ENCODE assay signal across 11 cellular contexts in the genomic region with DNA sequence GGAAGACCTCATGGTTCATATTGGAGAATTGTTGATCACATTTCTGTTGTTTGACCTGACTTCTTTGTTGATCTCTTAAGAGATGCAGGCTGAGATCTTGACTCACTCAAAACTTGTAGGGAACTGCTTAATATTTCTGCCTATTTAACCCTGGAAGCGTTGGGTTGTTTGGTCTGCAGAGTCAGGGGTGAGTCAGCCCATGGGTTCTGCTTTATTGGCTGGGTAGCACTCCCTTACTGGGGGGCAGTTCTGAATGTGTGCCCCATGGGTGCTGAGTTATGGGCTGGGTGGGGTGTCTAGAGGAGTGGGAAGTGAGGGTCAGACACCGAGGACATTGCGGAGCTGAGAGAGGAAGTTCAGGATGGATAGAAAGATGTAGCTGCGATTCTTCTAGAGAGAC.
DNase-seq lines count a peak whose midpoint lies in the region; ATAC-seq and TF ChIP-seq lines count a peak whose summit lies in the region.
"Had no signal": no experiment of that assay in that cellular context is flagged by ENCODE, and none has a peak within 500 bp of the region (broad histone marks: within the 10 kb centered on the region; RNA-seq: fewer than 3 reads in every experiment).

No MANE protein-coding gene starts in this region.

- peak overlapping the region; percentile 91 for H3K18ac ChIP-seq in trophoblast cell (ENCODE audit: low read length)

- H2BK120ac ChIP-seq in trophoblast cell (ENCODE audit: insufficient read depth, low read length, poor library complexity) = no peak overlapping the region

- no peak overlapping the region for H3K4me3 ChIP-seq in BLaER1
- H3K4me3 ChIP-seq in NB4 (ENCODE audit: low read depth, low read length) = no peak overlapping the region
- no peak overlapping the region for H3K4me3 ChIP-seq in fibroblast of lung (replicated peaks in 1 of 4; ENCODE audit: control extremely low read depth in 1 of 4, insufficient read depth in 1 of 4, low read depth in 3 of 4, low read length in 4 of 4)
- H3K4me3 ChIP-seq in trophoblast cell (ENCODE audit: low read depth, low read length) = no peak overlapping the region

- H3K79me1 ChIP-seq in trophoblast cell (ENCODE audit: low read length) = peaks cover 12% of the 10 kb centered on the region

- no peak overlapping the region for H3K23ac ChIP-seq in trophoblast cell (ENCODE audit: low read length)

- no peak for TF ChIP-seq POLR2A in NB4 (IDR thresholded peaks at IDR 0.05; ENCODE audit: extremely low read depth, insufficient read length)

- no peak overlapping the region for H4K8ac ChIP-seq in trophoblast cell (ENCODE audit: low read depth, low read length)

- no peak overlapping the region for H2BK12ac ChIP-seq in trophoblast cell (ENCODE audit: low read length)

- H2AFZ ChIP-seq in fibroblast of lung (ENCODE audit: low read length) = no peak overlapping the region
- H2AFZ ChIP-seq in trophoblast cell (ENCODE audit: insufficient read depth, low read length, poor library complexity) = no peak overlapping the region

- peak overlapping the region; percentile 71 for H2AK5ac ChIP-seq in trophoblast cell (ENCODE audit: low read length)

- TF ChIP-seq CTCF in NB4 (IDR thresholded peaks at IDR 0.05; ENCODE audit: low read depth, low read length) = no peak
- TF ChIP-seq CTCF in fibroblast of lung (conservative IDR thresholded peaks at IDR 0.05 in 1 of 2, IDR thresholded peaks at IDR 0.05 in 1 of 2; ENCODE audit: low read depth in 1 of 2, low read length in 2 of 2) = no peak

- H3K27ac ChIP-seq in BLaER1 (no peak overlapping the region), fibroblast of lung (ENCODE audit: insufficient read depth, low read length) (no peak overlapping the region), trophoblast cell (ENCODE audit: low read depth, low read length) (no peak overlapping the region)

- H4K12ac ChIP-seq in trophoblast cell (ENCODE audit: low read depth, low read length) = no peak overlapping the region

- H3K27me3 ChIP-seq in BLaER1 (no peaks in the 10 kb centered on the region), fibroblast of lung (ENCODE audit: control insufficient read depth, insufficient read depth, low read length) (no peaks in the 10 kb centered on the region), trophoblast cell (ENCODE audit: insufficient read depth, low read length) (no peaks in the 10 kb centered on the region)

- H4K91ac ChIP-seq in trophoblast cell (ENCODE audit: low read depth, low read length) = no peak overlapping the region

- peaks cover 98% of the 10 kb centered on the region for H4K20me1 ChIP-seq in BLaER1
- H4K20me1 ChIP-seq in fibroblast of lung (ENCODE audit: control insufficient read depth, extremely low read depth, insufficient read depth, low read length) = no peaks in the 10 kb centered on the region

- H3K36me3 ChIP-seq in BLaER1 (no peaks in the 10 kb centered on the region), fibroblast of lung (ENCODE audit: control insufficient read depth, insufficient read depth, low read length) (no peaks in the 10 kb centered on the region), trophoblast cell (ENCODE audit: control insufficient read depth in 1 of 2, insufficient read depth in 2 of 2, low read length in 2 of 2) (no peaks in the 10 kb centered on the region)

- H2BK5ac ChIP-seq in trophoblast cell (ENCODE audit: low read depth, low read length, poor library complexity) = no peak overlapping the region

- H3K4me1 ChIP-seq in BLaER1 = peaks cover 37% of the 10 kb centered on the region
- H3K4me1 ChIP-seq in fibroblast of lung (ENCODE audit: control insufficient read depth, extremely low read depth, insufficient read depth, low read length) = peaks cover 19% of the 10 kb centered on the region
- peaks cover 13 to 23% of the 10 kb centered on the region in 2 experiments for H3K4me1 ChIP-seq in trophoblast cell (ENCODE audit: control insufficient read depth in 1 of 2, insufficient read depth in 2 of 2, low read length in 2 of 2)

- H3K9ac ChIP-seq in BLaER1 (no peak overlapping the region), fibroblast of lung (ENCODE audit: insufficient read depth, low read length) (no peak overlapping the region), trophoblast cell (ENCODE audit: low read length) (no peak overlapping the region)

- no peak overlapping the region for H3K14ac ChIP-seq in trophoblast cell (ENCODE audit: low read length)

- ATAC-seq in GM21717 (IDR thresholded peaks at IDR 0.05; ENCODE audit: unreplicated experiment) = no peak

- peak overlapping the region; percentile 89 for H3K4ac ChIP-seq in trophoblast cell (ENCODE audit: low read depth, low read length)

- no CpG with 5 or more reads among the region's 4 CpGs for WGBS in trophoblast cell (ENCODE audit: extremely low coverage, insufficient coverage, insufficient read length)

- H3K4me2 ChIP-seq in BLaER1 (peak overlapping the region; percentile 63), fibroblast of lung (ENCODE audit: extremely low read depth, insufficient read depth, low read length) (no peak overlapping the region), trophoblast cell (ENCODE audit: low read length) (no peak overlapping the region)

- H3K79me2 ChIP-seq in fibroblast of lung (ENCODE audit: control insufficient read depth, insufficient read depth, low read length) = peaks cover 19% of the 10 kb centered on the region
- peaks cover 18% of the 10 kb centered on the region for H3K79me2 ChIP-seq in trophoblast cell (ENCODE audit: control insufficient read depth, insufficient read depth, low read length, poor library complexity)

- H3K9me3 ChIP-seq in BLaER1 (no peaks in the 10 kb centered on the region), fibroblast of lung (ENCODE audit: control insufficient read depth, insufficient read depth, low read depth, low read length) (no peaks in the 10 kb centered on the region), trophoblast cell (ENCODE audit: insufficient read depth, low read depth, low read length) (no peaks in the 10 kb centered on the region)

- DNase-seq in NB4 (ENCODE audit: low read depth) (peak; percentile 45), fibroblast of lung (ENCODE audit: low read depth in 2 of 2) (peak; percentile 28 to 46), trophoblast cell (no peak), superior temporal gyrus (ENCODE audit: extremely low spot score) (no peak), COLO668 (lab: John Stamatoyannopoulos, UW; ENCODE audit: unreplicated experiment) (no peak), SKM-1 treated with dmso at 0.1 percent for 144 hours (lab: John Stamatoyannopoulos, UW; ENCODE audit: unreplicated experiment) (no peak)
- DNase-seq: COR-L47, H7, T-helper 1 cell had no signal

Comparison
In these comparisons a context has a peak if more than half of its experiments do, and no peak if none do; other contexts are left out.
1. DNase-seq: peak in NB4 (single experiment) and fibroblast of lung (2 of 2); none in trophoblast cell (0 of 2), superior temporal gyrus (single experiment), COLO668 (single experiment) and SKM-1 treated with dmso at 0.1 percent for 144 hours (single experiment).